8 cellular contexts compared by ENCODE assay signal in the genomic region with DNA sequence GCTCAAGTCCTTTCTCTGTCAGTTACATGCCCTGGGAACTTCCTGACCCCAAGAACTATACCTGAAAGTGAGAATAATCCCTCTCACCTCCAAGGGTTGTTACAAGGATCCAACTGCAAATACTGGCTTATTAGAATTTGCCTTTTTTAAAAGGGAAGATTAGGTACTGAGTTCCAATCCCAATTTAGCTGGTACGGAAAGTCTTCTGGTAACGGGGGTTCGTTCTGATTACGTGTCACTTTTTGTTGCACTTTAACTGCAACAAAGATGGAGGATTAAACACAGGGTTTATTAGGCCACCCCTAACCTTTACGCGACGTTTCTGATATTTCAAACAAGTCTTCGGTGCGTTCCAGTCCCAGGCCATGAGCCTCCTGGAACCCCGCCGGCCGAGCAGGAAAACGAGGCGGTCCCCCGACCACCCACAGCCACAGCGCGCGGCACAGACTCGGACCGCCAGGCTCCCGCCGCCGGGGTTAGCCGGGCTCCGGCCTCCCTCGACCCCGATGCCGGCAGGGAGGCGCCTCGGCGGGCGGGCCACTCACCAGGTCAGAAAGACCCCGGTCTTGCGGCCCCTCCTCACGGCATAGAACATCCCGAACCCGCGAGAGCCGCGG. TPM values are rescaled to one million over a fixed set of nuclear protein-coding genes. Genes with fewer than 3 reads are reported as not detected.
DNase-seq lines count a peak whose midpoint lies in the region; ATAC-seq and TF ChIP-seq lines count a peak whose summit lies in the region.

No MANE protein-coding gene starts in this region.

- peaks cover 38% of the 10 kb centered on the region for H3K4me1 Mint-ChIP-seq in activated CD8-positive, alpha-beta T cell treated with anti-CD3 and anti-CD28 coated beads, Interleukin-2, amount 10 ng/mL, durations not matched to agents 7 days and 5 days (ENCODE audit: low read depth)

- TF ChIP-seq CTCF in cardiac muscle cell (IDR thresholded peaks at IDR 0.05; ENCODE audit: low read depth, low read length) (no peak), stomach (IDR thresholded peaks at IDR 0.05) (no peak), GM20000 (IDR thresholded peaks at IDR 0.05; ENCODE audit: extremely low read depth, missing control alignments) (no peak)

- no peak for TF ChIP-seq POLR2A in stomach (IDR thresholded peaks at IDR 0.05)

- H3K27me3 ChIP-seq in cardiac muscle cell (no peaks in the 10 kb centered on the region), iPS DF 6.9 (ENCODE audit: control insufficient read depth, insufficient read depth, low read length) (no peaks in the 10 kb centered on the region), stomach (no peaks in the 10 kb centered on the region)

- H3K9me3 ChIP-seq in cardiac muscle cell (ENCODE audit: low read depth), result no peaks in the 10 kb centered on the region
- H3K9me3 ChIP-seq in iPS DF 6.9 (ENCODE audit: control insufficient read depth, insufficient read depth, low read length), result no peaks in the 10 kb centered on the region
- H3K9me3 ChIP-seq in stomach, result no peaks in the 10 kb centered on the region

- H3K4me1 ChIP-seq in cardiac muscle cell (ENCODE audit: low read depth), result peaks cover 3% of the 10 kb centered on the region
- peaks cover 1% of the 10 kb centered on the region; the same call in 1 of the 2 replicates for H3K4me1 ChIP-seq in iPS DF 6.9 (ENCODE audit: control insufficient read depth, insufficient read depth, low read length)
- H3K4me1 ChIP-seq in stomach, result peaks cover 11 to 24% (median 21%) of the 10 kb centered on the region in 4 donors

- H3K4me3 ChIP-seq in cardiac muscle cell, result peak overlapping the region; percentile 89
- peak overlapping the region; percentile 89 for H3K4me3 ChIP-seq in iPS DF 6.9 (ENCODE audit: low read length)
- H3K4me3 ChIP-seq in stomach, result peak overlapping the region; percentile 90 to 97 (median 95)

- CTCF ChIA-PET in activated CD8-positive, alpha-beta T cell treated with anti-CD3 and anti-CD28 coated beads, Interleukin-2, amount 10 ng/mL, durations not matched to agents 7 days and 5 days (lab: Charles Lee), result interaction anchor here (0.8 to 1.5 kb wide), 3 partner anchors 18 to 96 kb away, joined by 3 to 4 read pairs (median 4); no protein-coding TSS in a partner anchor

- peak overlapping the region; percentile 94 for H3K27ac ChIP-seq in cardiac muscle cell
- H3K27ac ChIP-seq in iPS DF 6.9 (ENCODE audit: low read length), result no peak overlapping the region
- H3K27ac ChIP-seq in stomach, result peak overlapping the region; percentile 93 to 97 (median 96)

- H3K27ac Mint-ChIP-seq in activated CD8-positive, alpha-beta T cell treated with anti-CD3 and anti-CD28 coated beads, Interleukin-2, amount 10 ng/mL, durations not matched to agents 7 days and 5 days, result peak overlapping the region; percentile 97

- H3K9me3 Mint-ChIP-seq in activated CD8-positive, alpha-beta T cell treated with anti-CD3 and anti-CD28 coated beads, Interleukin-2, amount 10 ng/mL, durations not matched to agents 7 days and 5 days (ENCODE audit: insufficient read depth), result no peaks in the 10 kb centered on the region

- H3K36me3 Mint-ChIP-seq in activated CD8-positive, alpha-beta T cell treated with anti-CD3 and anti-CD28 coated beads, Interleukin-2, amount 10 ng/mL, durations not matched to agents 7 days and 5 days (ENCODE audit: low read depth), result peaks cover 43% of the 10 kb centered on the region

- POLR2A ChIA-PET in activated CD8-positive, alpha-beta T cell treated with anti-CD3 and anti-CD28 coated beads, Interleukin-2, amount 10 ng/mL, durations not matched to agents 7 days and 5 days (lab: Charles Lee), result interaction anchor here (0.6 to 3.0 kb wide), 12 partner anchors 15 to 182 kb away, joined by 3 to 47 read pairs (median 5); a partner anchor contains a TSS

- H3K36me3 ChIP-seq in cardiac muscle cell (peaks cover 12% of the 10 kb centered on the region), iPS DF 6.9 (ENCODE audit: control insufficient read depth, insufficient read depth, low read length) (peaks cover 14% of the 10 kb centered on the region), stomach (peaks cover 6 to 41% (median 40%) of the 10 kb centered on the region in 4 donors)

- no peaks in the 10 kb centered on the region for H3K27me3 Mint-ChIP-seq in activated CD8-positive, alpha-beta T cell treated with anti-CD3 and anti-CD28 coated beads, Interleukin-2, amount 10 ng/mL, durations not matched to agents 7 days and 5 days (ENCODE audit: low read depth)

- TF ChIP-seq EP300 in stomach (IDR thresholded peaks at IDR 0.05), result no peak

- DNase-seq in cardiac muscle cell (ENCODE audit: low read depth in 1 of 2, low spot score in 1 of 2) (no peak), Right ventricle myocardium superior (no peak), iPS DF 6.9 (ENCODE audit: low read depth, low spot score) (no peak), stomach (no peak), GM20000 (ENCODE audit: low spot score) (no peak), NCI-H2107 (lab: John Stamatoyannopoulos, UW) (no peak)
- DNase-seq in activated CD8-positive, alpha-beta T cell treated with anti-CD3 and anti-CD28 coated beads, Interleukin-2, amount 10 ng/mL, durations not matched to agents 7 days and 5 days, result no peak

- WGBS in iPS DF 6.9 (ENCODE audit: insufficient coverage, insufficient read length), result no CpG with 5 or more reads among the region's 40 CpGs
- 0 to 1% (median 0%) methylated on average over 33 to 40 of the region's 40 CpGs for WGBS in stomach, 5 donors

- intact Hi-C loops in Right ventricle myocardium superior (cut with DNase I), result no loop called here
- intact Hi-C loops in stomach (cut with DNase I; ENCODE audit: low total_unique reads), result no loop called here

- no peak for ATAC-seq in Right ventricle myocardium superior (ENCODE audit: poor library complexity)
- ATAC-seq in HG03135 (IDR thresholded peaks at IDR 0.05; ENCODE audit: unreplicated experiment), result peak; percentile 31
- peak; percentile 45 for ATAC-seq in activated CD8-positive, alpha-beta T cell treated with anti-CD3 and anti-CD28 coated beads, Interleukin-2, amount 10 ng/mL, durations not matched to agents 7 days and 5 days

- peak overlapping the region; percentile 89 for H3K4me3 Mint-ChIP-seq in activated CD8-positive, alpha-beta T cell treated with anti-CD3 and anti-CD28 coated beads, Interleukin-2, amount 10 ng/mL, durations not matched to agents 7 days and 5 days

RNA-seq across cellular contexts. Expression of a gene that starts 0.4 kb away (rescaled TPM):
- total RNA-seq in cardiac muscle cell (24.3 and 24.5 TPM in 2 replicates), Right ventricle myocardium superior (20.8 TPM), stomach (10 to 100 TPM in 3 of 5 donors, 1 to 10 TPM in 2; 1.7 to 32.1 (median 13.6) TPM)
- polyA plus RNA-seq in cardiac muscle cell (34.9 and 41.5 TPM in 2 replicates), stomach (10 to 100 TPM in 1 of 3 donors, 1 to 10 TPM in 2; 4.6 to 13.9 (median 7.9) TPM)
- 10 to 100 TPM; 27.1 to 28.9 TPM for total RNA-seq in activated CD8-positive, alpha-beta T cell treated with anti-CD3 and anti-CD28 coated beads, Interleukin-2, amount 10 ng/mL, durations not matched to agents 7 days and 5 days

RNA-seq across cellular contexts. Expression of a gene that starts 17.4 kb away (rescaled TPM):
- total RNA-seq in cardiac muscle cell, result 2,923 and 3,227 TPM in 2 replicates
- 487 and 521 TPM in 2 replicates for polyA plus RNA-seq in cardiac muscle cell
- total RNA-seq in Right ventricle myocardium superior, result 570 TPM
- 1,000 to 10,000 TPM; 1,229 to 1,232 TPM for total RNA-seq in activated CD8-positive, alpha-beta T cell treated with anti-CD3 and anti-CD28 coated beads, Interleukin-2, amount 10 ng/mL, durations not matched to agents 7 days and 5 days
- total RNA-seq in stomach, result 1,000 to 10,000 TPM; 1,571 to 2,461 (median 2,078) TPM
- polyA plus RNA-seq in stomach, result 1,000 to 10,000 TPM; 3,068 to 4,006 (median 3,110) TPM

RNA-seq across cellular contexts. Expression of a gene that starts 37.2 kb away (rescaled TPM):
- 4.7 and 5.4 TPM in 2 replicates for total RNA-seq in cardiac muscle cell
- 5.1 and 5.8 TPM in 2 replicates for polyA plus RNA-seq in cardiac muscle cell
- 2.9 TPM for total RNA-seq in Right ventricle myocardium superior
- not detected for total RNA-seq in activated CD8-positive, alpha-beta T cell treated with anti-CD3 and anti-CD28 coated beads, Interleukin-2, amount 10 ng/mL, durations not matched to agents 7 days and 5 days
- total RNA-seq in stomach, result 1 to 10 TPM in 2 of 5 donors, not detected in 3; 2.0 to 4.5 TPM
- 1 to 10 TPM; 2.1 to 9.9 (median 3.3) TPM for polyA plus RNA-seq in stomach

RNA-seq across cellular contexts. Expression of a gene that starts 38.4 kb away (rescaled TPM):
- 15.3 and 26.5 TPM in 2 replicates for total RNA-seq in cardiac muscle cell
- polyA plus RNA-seq in cardiac muscle cell, result 30.3 and 65.9 TPM in 2 replicates
- total RNA-seq in Right ventricle myocardium superior, result 141 TPM
- 10 to 100 TPM; 17.5 to 19.8 TPM for total RNA-seq in activated CD8-positive, alpha-beta T cell treated with anti-CD3 and anti-CD28 coated beads, Interleukin-2, amount 10 ng/mL, durations not matched to agents 7 days and 5 days
- 10 to 100 TPM; 25.1 to 67.7 (median 56.2) TPM for total RNA-seq in stomach
- polyA plus RNA-seq in stomach, result 100 to 1,000 TPM in 2 of 3 donors, 10 to 100 TPM in 1; 78.3 to 124 (median 110) TPM
